8 cellular contexts compared by ENCODE assay signal in the genomic region with DNA sequence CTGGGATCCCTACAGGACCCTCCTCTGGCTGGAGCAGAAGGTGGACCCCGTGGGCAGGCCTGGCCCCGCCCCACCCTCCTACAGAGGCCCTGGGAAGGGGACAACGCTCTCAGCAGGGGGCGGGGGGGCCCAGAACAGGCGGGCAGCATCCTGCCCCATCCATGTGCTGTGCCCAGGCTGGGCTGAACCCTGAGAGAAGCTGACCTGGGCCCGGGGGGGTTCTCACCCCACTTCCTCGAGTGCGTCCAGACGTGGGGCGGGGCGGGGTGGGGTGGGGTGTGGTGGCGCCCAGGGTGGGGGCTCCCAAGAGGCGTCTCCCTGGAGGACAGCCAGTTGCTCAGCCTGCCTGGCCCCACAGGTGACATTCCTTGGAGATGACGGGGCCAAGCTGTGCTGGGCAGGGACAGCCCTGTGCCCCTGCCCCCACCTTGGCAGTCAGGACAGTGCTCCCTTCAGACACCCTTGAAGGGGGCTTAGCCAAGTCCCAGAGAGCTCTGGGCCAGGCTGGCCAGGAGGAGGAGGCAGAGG. TPM values are rescaled to one million over a fixed set of nuclear protein-coding genes. Genes with fewer than 3 reads are reported as not detected.
DNase-seq lines count a peak whose midpoint lies in the region; ATAC-seq and TF ChIP-seq lines count a peak whose summit lies in the region.

No MANE protein-coding gene starts in this region.

- H3K9me3 ChIP-seq in uterus = no peaks in the 10 kb centered on the region

- H3K4me3 ChIP-seq in GM08714 (ENCODE audit: low read length) (peak overlapping the region; percentile 80; the same call in 1 of the 2 replicates), uterus (no peak overlapping the region)

- no peaks in the 10 kb centered on the region for H3K27me3 ChIP-seq in uterus

- DNase-seq in medulla oblongata (ENCODE audit: extremely low spot score) (peak; percentile 54), uterus (no peak), HuH-7.5 (ENCODE audit: low spot score) (no peak)

- no peak for TF ChIP-seq POLR2A in uterus (IDR thresholded peaks at IDR 0.05)

- 22 to 34% (median 28%) methylated on average over 11 to 14 of the region's 14 CpGs for WGBS in adipose tissue, 3 donors

- H3K27ac ChIP-seq in adipose tissue (ENCODE audit: low read depth, low read length) = peak overlapping the region; percentile 59
- peak overlapping the region; percentile 47 to 48 for H3K27ac ChIP-seq in uterus

- peak; percentile 10 for ATAC-seq in HG03045 (IDR thresholded peaks at IDR 0.05; ENCODE audit: unreplicated experiment)
- no peak for ATAC-seq in HG03378 (IDR thresholded peaks at IDR 0.05; ENCODE audit: unreplicated experiment)
- ATAC-seq in HG02870 (IDR thresholded peaks at IDR 0.05; ENCODE audit: unreplicated experiment) = no peak

- no peak for TF ChIP-seq CTCF in uterus (IDR thresholded peaks at IDR 0.05)

- intact Hi-C loops in uterus (cut with DNase I; ENCODE audit: low total_unique reads) = loop anchor here (10.0 kb wide), 1 partner anchor 50 kb away; the partner anchor contains the start of gene TRIM65

- H3K36me3 ChIP-seq in uterus = no peaks in the 10 kb centered on the region

- peaks cover 4 to 14% of the 10 kb centered on the region in 2 donors for H3K4me1 ChIP-seq in uterus

RNA-seq across cellular contexts. Expression of gene UNC13D, which starts 0.4 kb away (rescaled TPM):
- 10 to 100 TPM in 2 of 3 donors, 1 to 10 TPM in 1; 6.3 to 13.5 (median 10.1) TPM for polyA plus RNA-seq in adipose tissue
- 10 to 100 TPM in 2 of 4 donors, 1 to 10 TPM in 2; 1.2 to 32.7 (median 11.8) TPM for total RNA-seq in uterus

RNA-seq across cellular contexts. Expression of gene WBP2, which starts 10.5 kb away (rescaled TPM):
- 100 to 1,000 TPM in 2 of 3 donors, 10 to 100 TPM in 1; 85.0 to 162 (median 107) TPM for polyA plus RNA-seq in adipose tissue
- 100 to 1,000 TPM in 1 of 4 donors, 10 to 100 TPM in 3; 19.7 to 115 (median 34.5) TPM for total RNA-seq in uterus

RNA-seq across cellular contexts. Expression of gene TRIM47, which starts 33.8 kb away (rescaled TPM):
- 10 to 100 TPM; 12.7 to 32.6 (median 28.6) TPM for polyA plus RNA-seq in adipose tissue
- 10 to 100 TPM in 3 of 4 donors, 1 to 10 TPM in 1; 6.8 to 70.1 (median 19.0) TPM for total RNA-seq in uterus

RNA-seq across cellular contexts. Expression of gene TRIM65, which starts 52.2 kb away (rescaled TPM):
- polyA plus RNA-seq in adipose tissue = 10 to 100 TPM; 11.1 to 15.3 (median 11.7) TPM
- 10 to 100 TPM; 20.0 to 36.9 (median 30.1) TPM for total RNA-seq in uterus

RNA-seq across cellular contexts. Expression of gene UNK, which starts 60.0 kb away (rescaled TPM):
- polyA plus RNA-seq in adipose tissue = 10 to 100 TPM in 2 of 3 donors, 1 to 10 TPM in 1; 9.7 to 15.0 (median 13.9) TPM
- total RNA-seq in uterus = 10 to 100 TPM in 3 of 4 donors, 1 to 10 TPM in 1; 6.9 to 69.7 (median 45.5) TPM
